28 cellular contexts compared by ENCODE assay signal in genomic region chrX:48514868-48515460, GRCh38.
"Had no signal": no experiment of that assay in that cellular context is flagged by ENCODE, and none has a peak within 500 bp of the region (broad histone marks: within the 10 kb centered on the region; RNA-seq: fewer than 3 reads in every experiment).

No MANE protein-coding gene starts in this region.

- DNase-seq: activated CD4-positive, alpha-beta T cell treated with anti-CD3 and anti-CD28 coated beads, Interleukin-2, amount 10 ng/mL, durations not matched to agents 24 days and 14 days; activated CD4-positive, alpha-beta T cell treated with anti-CD3 and anti-CD28 coated beads, Interleukin-2, amount 50 U/mL, for 48 hours; activated gamma-delta T cell; activated naive CD4-positive, alpha-beta T cell treated with Interleukin-2 at 50 U/mL for 16 hours; activated naive CD8-positive, alpha-beta T cell treated with anti-CD3 and anti-CD28 coated beads, Interleukin-2, amount 50 U/mL, for 24 hours; activated T-cell treated with anti-CD3 and anti-CD28 coated beads, Interleukin-2, amount 50 U/mL, for 24 hours; anterior cingulate cortex; caudate nucleus; cerebellar nuclear complex; NCI-H1105; NCI-H1436; NCI-H1694; NCI-H1930; NCI-H2081 treated with DMSO at 0.1 percent for 48 hours; NCI-H226; NCI-H446 treated with DMSO at 0.1 percent for 48 hours; NCI-H524; NCI-H748 treated with DMSO at 0.1 percent for 48 hours; NK-92 treated with Interleukin-12 subunit alpha and Interleukin-12 subunit beta, amount 100 ng/mL, for 24 hours; PC-3; Peyer's patch; Right ventricle myocardium superior; RPMI8226; SW 1271 had no signal

- ATAC-seq: activated naive CD8-positive, alpha-beta T cell treated with anti-CD3 and anti-CD28 coated beads, Interleukin-2, amount 50 U/mL, for 24 hours; PC-3 had no signal

- H3K4me3 Mint-ChIP-seq: activated CD4-positive, alpha-beta T cell treated with anti-CD3 and anti-CD28 coated beads, Interleukin-2, amount 10 ng/mL, durations not matched to agents 24 days and 14 days; activated naive CD4-positive, alpha-beta T cell treated with anti-CD3 and anti-CD28 coated beads, Interleukin-2, amount 50 U/mL, for 24 hours; activated naive CD8-positive, alpha-beta T cell treated with anti-CD3 and anti-CD28 coated beads, Interleukin-2, amount 50 U/mL, for 24 hours; activated T-cell treated with anti-CD3 and anti-CD28 coated beads, Interleukin-2, amount 50 U/mL, for 24 hours; brain; T-helper 2 cell treated with Interferon-gamma antibody and Interleukin-4, amounts not matched to agents 5 μg/mL and 100 μg/mL, for 36 hours had no signal

- H3K27ac ChIP-seq: Peyer's patch had no signal

- H3K9me3 ChIP-seq: Peyer's patch had no signal

- H3K27ac Mint-ChIP-seq: activated CD4-positive, alpha-beta T cell treated with anti-CD3 and anti-CD28 coated beads, Interleukin-2, amount 10 ng/mL, durations not matched to agents 24 days and 14 days; activated naive CD4-positive, alpha-beta T cell treated with anti-CD3 and anti-CD28 coated beads, Interleukin-2, amount 50 U/mL, for 24 hours; activated naive CD8-positive, alpha-beta T cell treated with anti-CD3 and anti-CD28 coated beads, Interleukin-2, amount 50 U/mL, for 24 hours; activated T-cell treated with anti-CD3 and anti-CD28 coated beads, Interleukin-2, amount 50 U/mL, for 24 hours; activated T-helper 2 cell treated with anti-CD3 and anti-CD28 coated beads, Interferon-gamma antibody, Interleukin-2, Interleukin-4, amounts not matched to agents 10 μg/mL and 5 μg/mL and 100 μg/mL, durations not matched to agents 14 hours and 24 hours and 36 hours; brain; T-helper 2 cell treated with Interferon-gamma antibody and Interleukin-4, amounts not matched to agents 5 μg/mL and 100 μg/mL, for 36 hours had no signal

- H3K36me3 ChIP-seq: Peyer's patch had no signal

- H3K27me3 Mint-ChIP-seq: activated CD4-positive, alpha-beta T cell treated with anti-CD3 and anti-CD28 coated beads, Interleukin-2, amount 10 ng/mL, durations not matched to agents 24 days and 14 days; activated naive CD4-positive, alpha-beta T cell treated with anti-CD3 and anti-CD28 coated beads, Interleukin-2, amount 50 U/mL, for 24 hours; activated naive CD8-positive, alpha-beta T cell treated with anti-CD3 and anti-CD28 coated beads, Interleukin-2, amount 50 U/mL, for 24 hours; brain had no signal

- H3K4me3 ChIP-seq: Peyer's patch had no signal

- H3K27me3 ChIP-seq: Peyer's patch had no signal

- H3K9me3 Mint-ChIP-seq: activated CD4-positive, alpha-beta T cell treated with anti-CD3 and anti-CD28 coated beads, Interleukin-2, amount 10 ng/mL, durations not matched to agents 24 days and 14 days; activated naive CD4-positive, alpha-beta T cell treated with anti-CD3 and anti-CD28 coated beads, Interleukin-2, amount 50 U/mL, for 24 hours; activated naive CD8-positive, alpha-beta T cell treated with anti-CD3 and anti-CD28 coated beads, Interleukin-2, amount 50 U/mL, for 24 hours; activated T-cell treated with anti-CD3 and anti-CD28 coated beads, Interleukin-2, amount 50 U/mL, for 24 hours; activated T-helper 2 cell treated with anti-CD3 and anti-CD28 coated beads, Interferon-gamma antibody, Interleukin-2, Interleukin-4, amounts not matched to agents 10 μg/mL and 5 μg/mL and 100 μg/mL, durations not matched to agents 14 hours and 24 hours and 36 hours; T-helper 2 cell treated with Interferon-gamma antibody and Interleukin-4, amounts not matched to agents 5 μg/mL and 100 μg/mL, for 36 hours had no signal

- H3K4me1 ChIP-seq: Peyer's patch had no signal
